ENCODE assay signal across 32 cellular contexts in the genomic region with DNA sequence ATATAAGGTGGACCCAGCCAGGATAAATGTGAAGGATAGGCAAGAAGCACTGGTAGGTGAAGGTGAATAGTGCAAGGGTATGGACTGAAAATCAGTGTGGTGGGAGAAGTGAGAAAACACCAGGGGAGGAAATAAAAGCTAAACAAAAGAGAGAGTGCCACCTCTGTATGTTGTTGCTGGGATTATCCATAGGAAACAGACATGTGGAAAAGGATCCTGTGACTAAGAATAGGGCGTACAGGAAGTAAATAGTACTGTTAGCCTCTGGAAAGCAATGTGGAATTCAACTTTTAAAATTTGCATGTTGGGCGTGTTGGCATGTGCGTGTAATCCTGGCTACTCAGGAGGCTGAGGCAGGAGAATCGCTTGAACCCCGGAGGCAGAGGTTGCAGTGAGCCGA.
"Had no signal": no experiment of that assay in that cellular context is flagged by ENCODE, and none has a peak within 500 bp of the region (broad histone marks: within the 10 kb centered on the region; RNA-seq: fewer than 3 reads in every experiment).

No MANE protein-coding gene starts in this region.

- ATAC-seq: activated CD4-positive, alpha-beta T cell treated with anti-CD3 and anti-CD28 coated beads for 36 hours; activated CD8-positive, alpha-beta memory T cell treated with anti-CD3 and anti-CD28 coated beads, Interleukin-2, amount 10 ng/mL, durations not matched to agents 7 days and 5 days; activated CD8-positive, alpha-beta T cell treated with anti-CD3 and anti-CD28 coated beads, Interleukin-2, amount 10 ng/mL, durations not matched to agents 7 days and 5 days; activated naive CD8-positive, alpha-beta T cell treated with anti-CD3 and anti-CD28 coated beads, Interleukin-2, amount 50 U/mL, for 24 hours; body of pancreas had no signal

- H3K36me3 Mint-ChIP-seq: activated CD4-positive, alpha-beta memory T cell treated with anti-CD3 and anti-CD28 coated beads for 36 hours; activated CD8-positive, alpha-beta memory T cell treated with anti-CD3 and anti-CD28 coated beads, Interleukin-2, amount 10 ng/mL, durations not matched to agents 7 days and 5 days; activated naive CD4-positive, alpha-beta T cell treated with anti-CD3 and anti-CD28 coated beads, Interleukin-2, amount 50 U/mL, for 24 hours; activated naive CD8-positive, alpha-beta T cell treated with anti-CD3 and anti-CD28 coated beads for 36 hours had no signal

- H3K9me3 ChIP-seq: adrenal gland, body of pancreas had no signal

- H3K4me1 ChIP-seq: adrenal gland, body of pancreas had no signal

- H3K27me3 ChIP-seq: adrenal gland, body of pancreas, dorsolateral prefrontal cortex had no signal

- H3K4me1 Mint-ChIP-seq: activated CD4-positive, alpha-beta T cell treated with anti-CD3 and anti-CD28 coated beads for 36 hours; activated CD4-positive, alpha-beta T cell treated with anti-CD3 and anti-CD28 coated beads, Interleukin-2, amount 10 ng/mL, durations not matched to agents 24 days and 14 days; activated CD8-positive, alpha-beta memory T cell treated with anti-CD3 and anti-CD28 coated beads, Interleukin-2, amount 10 ng/mL, durations not matched to agents 7 days and 5 days; activated naive CD4-positive, alpha-beta T cell treated with anti-CD3 and anti-CD28 coated beads, Interleukin-2, amount 50 U/mL, for 24 hours; activated naive CD8-positive, alpha-beta T cell treated with anti-CD3 and anti-CD28 coated beads for 36 hours; activated naive CD8-positive, alpha-beta T cell treated with anti-CD3 and anti-CD28 coated beads, Interleukin-2, amount 50 U/mL, for 24 hours had no signal

- H3K36me3 ChIP-seq: adrenal gland had no signal

- H3K9me3 Mint-ChIP-seq: activated naive CD4-positive, alpha-beta T cell treated with anti-CD3 and anti-CD28 coated beads for 36 hours; activated naive CD8-positive, alpha-beta T cell treated with anti-CD3 and anti-CD28 coated beads for 36 hours; endodermal cell had no signal

- DNase-seq: activated CD4-positive, alpha-beta memory T cell treated with anti-CD3 and anti-CD28 coated beads for 36 hours; activated CD4-positive, alpha-beta T cell treated with anti-CD3 and anti-CD28 coated beads for 36 hours; activated CD4-positive, alpha-beta T cell treated with anti-CD3 and anti-CD28 coated beads, Interleukin-2, amount 10 ng/mL, durations not matched to agents 24 days and 14 days; activated CD4-positive, CD25-positive, alpha-beta regulatory T cell; activated CD4-positive, CD25-positive, alpha-beta regulatory T cell treated with anti-CD3 and anti-CD28 coated beads, Interleukin-2, amount 50 U/mL, for 72 hours; activated CD8-positive, alpha-beta memory T cell treated with anti-CD3 and anti-CD28 coated beads, Interleukin-2, amount 10 ng/mL, durations not matched to agents 7 days and 5 days; activated CD8-positive, alpha-beta memory T cell treated with anti-CD3 and anti-CD28 coated beads, Interleukin-2, amount 50 U/mL, for 4 hours; activated CD8-positive, alpha-beta T cell treated with anti-CD3 and anti-CD28 coated beads, Interleukin-2, amount 10 ng/mL, durations not matched to agents 7 days and 5 days; activated effector memory CD4-positive, alpha-beta T cell treated with anti-CD3 and anti-CD28 coated beads, Interleukin-2, amount 50 U/mL, for 16 hours; activated naive CD4-positive, alpha-beta T cell treated with anti-CD3 and anti-CD28 coated beads for 36 hours; activated naive CD8-positive, alpha-beta T cell treated with anti-CD3 and anti-CD28 coated beads for 36 hours; activated naive CD8-positive, alpha-beta T cell treated with anti-CD3 and anti-CD28 coated beads, Interleukin-2, amount 50 U/mL, for 24 hours; activated T-cell treated with anti-CD3 and anti-CD28 coated beads, Interleukin-2, amount 50 U/mL, for 1 hour; activated T-cell treated with anti-CD3 and anti-CD28 coated beads, Interleukin-2, amount 50 U/mL, for 48 hours; adrenal gland; amygdala; aorta; body of pancreas; caudate nucleus; cortex of kidney; dorsolateral prefrontal cortex; effector memory CD4-positive, alpha-beta T cell; endodermal cell; foreskin fibroblast; head of caudate nucleus; T-helper 2 cell had no signal

- H3K27ac ChIP-seq: adrenal gland, body of pancreas, dorsolateral prefrontal cortex, epithelial cell of prostate had no signal

- FAIRE-seq: colon, frontal cortex had no signal

- H3K27ac Mint-ChIP-seq: activated CD4-positive, alpha-beta memory T cell treated with anti-CD3 and anti-CD28 coated beads for 36 hours; activated CD4-positive, alpha-beta T cell treated with anti-CD3 and anti-CD28 coated beads for 36 hours; activated CD4-positive, alpha-beta T cell treated with anti-CD3 and anti-CD28 coated beads, Interleukin-2, amount 10 ng/mL, durations not matched to agents 24 days and 14 days; activated CD8-positive, alpha-beta memory T cell treated with anti-CD3 and anti-CD28 coated beads, Interleukin-2, amount 10 ng/mL, durations not matched to agents 7 days and 5 days; activated CD8-positive, alpha-beta T cell treated with anti-CD3 and anti-CD28 coated beads, Interleukin-2, amount 10 ng/mL, durations not matched to agents 7 days and 5 days; activated naive CD4-positive, alpha-beta T cell treated with anti-CD3 and anti-CD28 coated beads for 36 hours; activated naive CD4-positive, alpha-beta T cell treated with anti-CD3 and anti-CD28 coated beads, Interleukin-2, amount 50 U/mL, for 24 hours; activated naive CD8-positive, alpha-beta T cell treated with anti-CD3 and anti-CD28 coated beads for 36 hours; activated naive CD8-positive, alpha-beta T cell treated with anti-CD3 and anti-CD28 coated beads, Interleukin-2, amount 50 U/mL, for 24 hours; activated T-helper 1 cell treated with anti-CD3 and anti-CD28 coated beads, Interleukin-12 subunit alpha, Interleukin-12 subunit beta, Interleukin-2, Interleukin-4 antibody, amounts not matched to agents 30 ng/mL and 10 ng/mL and 1 ng/mL, durations not matched to agents 14 hours and 24 hours and 36 hours; activated T-helper 2 cell treated with anti-CD3 and anti-CD28 coated beads, Interferon-gamma antibody, Interleukin-2, Interleukin-4, amounts not matched to agents 10 μg/mL and 5 μg/mL and 100 μg/mL, durations not matched to agents 14 hours and 24 hours and 36 hours; endodermal cell had no signal

- H3K27me3 Mint-ChIP-seq: activated CD4-positive, alpha-beta memory T cell treated with anti-CD3 and anti-CD28 coated beads for 36 hours; activated CD4-positive, alpha-beta T cell treated with anti-CD3 and anti-CD28 coated beads for 36 hours; activated CD4-positive, alpha-beta T cell treated with anti-CD3 and anti-CD28 coated beads, Interleukin-2, amount 10 ng/mL, durations not matched to agents 24 days and 14 days; activated CD8-positive, alpha-beta memory T cell treated with anti-CD3 and anti-CD28 coated beads, Interleukin-2, amount 10 ng/mL, durations not matched to agents 7 days and 5 days; activated naive CD4-positive, alpha-beta T cell treated with anti-CD3 and anti-CD28 coated beads, Interleukin-2, amount 50 U/mL, for 24 hours; activated naive CD8-positive, alpha-beta T cell treated with anti-CD3 and anti-CD28 coated beads for 36 hours; activated naive CD8-positive, alpha-beta T cell treated with anti-CD3 and anti-CD28 coated beads, Interleukin-2, amount 50 U/mL, for 24 hours had no signal

- H3K4me3 ChIP-seq: adrenal gland, body of pancreas, dorsolateral prefrontal cortex had no signal

- H3K4me3 Mint-ChIP-seq: activated CD4-positive, alpha-beta memory T cell treated with anti-CD3 and anti-CD28 coated beads for 36 hours; activated CD4-positive, alpha-beta T cell treated with anti-CD3 and anti-CD28 coated beads for 36 hours; activated CD4-positive, alpha-beta T cell treated with anti-CD3 and anti-CD28 coated beads, Interleukin-2, amount 10 ng/mL, durations not matched to agents 24 days and 14 days; activated CD8-positive, alpha-beta memory T cell treated with anti-CD3 and anti-CD28 coated beads, Interleukin-2, amount 10 ng/mL, durations not matched to agents 7 days and 5 days; activated CD8-positive, alpha-beta T cell treated with anti-CD3 and anti-CD28 coated beads, Interleukin-2, amount 10 ng/mL, durations not matched to agents 7 days and 5 days; activated naive CD4-positive, alpha-beta T cell treated with anti-CD3 and anti-CD28 coated beads for 36 hours; activated naive CD4-positive, alpha-beta T cell treated with anti-CD3 and anti-CD28 coated beads, Interleukin-2, amount 50 U/mL, for 24 hours; activated naive CD8-positive, alpha-beta T cell treated with anti-CD3 and anti-CD28 coated beads for 36 hours; activated naive CD8-positive, alpha-beta T cell treated with anti-CD3 and anti-CD28 coated beads, Interleukin-2, amount 50 U/mL, for 24 hours; activated T-helper 1 cell treated with anti-CD3 and anti-CD28 coated beads, Interleukin-12 subunit alpha, Interleukin-12 subunit beta, Interleukin-2, Interleukin-4 antibody, amounts not matched to agents 30 ng/mL and 10 ng/mL and 1 ng/mL, durations not matched to agents 14 hours and 24 hours and 36 hours; endodermal cell had no signal
